8 cellular contexts compared by ENCODE assay signal in the genomic region with DNA sequence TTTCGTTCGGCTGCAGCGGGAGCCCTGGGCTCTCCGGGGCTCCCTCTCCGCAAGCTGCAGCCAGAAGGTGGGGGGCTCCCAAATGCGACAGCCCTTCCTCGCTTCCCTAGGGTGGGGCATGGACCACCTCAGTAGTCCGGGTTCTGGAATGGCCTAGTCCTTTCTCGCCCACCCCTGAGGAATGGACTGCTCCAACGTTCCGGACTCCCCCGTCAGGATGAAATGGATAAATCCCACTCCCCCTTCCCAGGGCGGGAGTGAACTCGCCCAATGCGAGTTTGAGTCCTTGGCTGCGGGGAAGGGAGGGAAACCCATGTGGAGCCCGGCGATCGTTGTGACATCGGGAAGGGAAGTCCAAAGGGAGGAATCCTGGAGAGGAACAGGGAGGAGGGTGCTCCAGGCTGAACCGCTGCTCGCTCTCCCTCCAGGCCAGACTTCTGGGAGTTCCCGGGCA. TPM values are rescaled to one million over a fixed set of nuclear protein-coding genes. Genes with fewer than 3 reads are reported as not detected.
DNase-seq lines count a peak whose midpoint lies in the region; ATAC-seq and TF ChIP-seq lines count a peak whose summit lies in the region.

No MANE protein-coding gene starts in this region.

- H3K27me3 Mint-ChIP-seq in activated T-helper 17 cell treated with anti-CD3 and anti-CD28 coated beads, Interleukin-2, amount 50 U/mL, for 72 hours, result peaks cover 52% of the 10 kb centered on the region
- H3K27me3 Mint-ChIP-seq in neural crest cell (ENCODE audit: low read depth), result peaks cover 21% of the 10 kb centered on the region

- ATAC-seq in activated T-helper 17 cell treated with anti-CD3 and anti-CD28 coated beads, Interleukin-2, amount 50 U/mL, for 72 hours (replicated peaks), result no peak
- ATAC-seq in gastroesophageal sphincter, result peak; percentile 67
- no peak for ATAC-seq in HG02610 (IDR thresholded peaks at IDR 0.05; ENCODE audit: unreplicated experiment)

- H3K36me3 ChIP-seq in gastroesophageal sphincter, result no peaks in the 10 kb centered on the region

- no peak for TF ChIP-seq POLR2A in gastroesophageal sphincter (IDR thresholded peaks at IDR 0.05)

- H3K9me3 Mint-ChIP-seq in activated T-helper 17 cell treated with anti-CD3 and anti-CD28 coated beads, Interleukin-2, amount 50 U/mL, for 72 hours, result no peaks in the 10 kb centered on the region
- H3K9me3 Mint-ChIP-seq in neural crest cell, result peaks cover 9% of the 10 kb centered on the region

- H3K4me1 Mint-ChIP-seq in activated T-helper 17 cell treated with anti-CD3 and anti-CD28 coated beads, Interleukin-2, amount 50 U/mL, for 72 hours, result peaks cover 9% of the 10 kb centered on the region
- peaks cover 45% of the 10 kb centered on the region for H3K4me1 Mint-ChIP-seq in neural crest cell

- H3K36me3 Mint-ChIP-seq in activated T-helper 17 cell treated with anti-CD3 and anti-CD28 coated beads, Interleukin-2, amount 50 U/mL, for 72 hours (ENCODE audit: low read depth), result no peaks in the 10 kb centered on the region
- H3K36me3 Mint-ChIP-seq in neural crest cell (ENCODE audit: low read depth), result no peaks in the 10 kb centered on the region

- no peaks in the 10 kb centered on the region for H3K9me3 ChIP-seq in gastroesophageal sphincter

- peak overlapping the region; percentile 74 for H3K4me3 Mint-ChIP-seq in activated T-helper 17 cell treated with anti-CD3 and anti-CD28 coated beads, Interleukin-2, amount 50 U/mL, for 72 hours
- H3K4me3 Mint-ChIP-seq in neural crest cell, result peak overlapping the region; percentile 98

- peaks cover 0 to 53% (median 28%) of the 10 kb centered on the region in 3 donors for H3K4me1 ChIP-seq in gastroesophageal sphincter

- WGBS in gastroesophageal sphincter (ENCODE audit: low coverage in 1 of 2), 2 donors, result 0% methylated on average over 7 of the region's 23 CpGs; no CpG with 5 or more reads in 1 of the 2 donors

- in situ Hi-C loops in ACHN (cut with HindIII; ENCODE audit: low pct_ligation_motif_present, low pct_unique_long_range_greater_than_20kb, low sequenced_read_pairs), result no loop called here

- TF ChIP-seq EP300 in gastroesophageal sphincter (IDR thresholded peaks at IDR 0.05), result no peak

- H3K27ac ChIP-seq in gastroesophageal sphincter, result peak overlapping the region; percentile 29 to 88 (median 82)

- no peak overlapping the region for H3K27ac Mint-ChIP-seq in activated T-helper 17 cell treated with anti-CD3 and anti-CD28 coated beads, Interleukin-2, amount 50 U/mL, for 72 hours
- peak overlapping the region; percentile 99 for H3K27ac Mint-ChIP-seq in neural crest cell (ENCODE audit: unreplicated experiment)

- DNase-seq in ACHN (peak; percentile 63), GM04504 (ENCODE audit: low read depth) (peak; percentile 61), NCI-H2227 (lab: John Stamatoyannopoulos, UW; ENCODE audit: unreplicated experiment) (peak; percentile 86), neural crest cell (ENCODE audit: low read depth, low spot score) (peak; percentile 85)
- DNase-seq in stimulated activated CD8-positive, alpha-beta memory T cell treated with anti-CD3 and anti-CD28 coated beads, Interleukin-4, amount 100 ng/mL, for 48 hours, result no peak

- H3K4me3 ChIP-seq in gastroesophageal sphincter, result peak overlapping the region; percentile 66 to 77

- TF ChIP-seq CTCF in gastroesophageal sphincter (IDR thresholded peaks at IDR 0.05) (peak in 1 of 4 experiments; percentile 20), neural crest cell (conservative IDR thresholded peaks at IDR 0.05) (no peak)

- H3K27me3 ChIP-seq in gastroesophageal sphincter, result no peaks in the 10 kb centered on the region

RNA-seq across cellular contexts. Expression of a gene that starts 5.5 kb away (rescaled TPM):
- not detected for total RNA-seq in activated T-helper 17 cell treated with anti-CD3 and anti-CD28 coated beads, Interleukin-2, amount 50 U/mL, for 72 hours
- total RNA-seq in gastroesophageal sphincter (1 to 10 TPM; 1.1 to 3.9 (median 1.8) TPM), neural crest cell (0.84 and 1.6 TPM in 2 replicates)

RNA-seq across cellular contexts. Expression of a gene that starts 7.9 kb away (rescaled TPM):
- under 1 TPM in 1 of 2 donors, not detected in 1; 0.52 TPM for total RNA-seq in activated T-helper 17 cell treated with anti-CD3 and anti-CD28 coated beads, Interleukin-2, amount 50 U/mL, for 72 hours
- 10 to 100 TPM; 16.3 to 38.5 (median 17.3) TPM for total RNA-seq in gastroesophageal sphincter
- total RNA-seq in neural crest cell, result 8.1 and 9.6 TPM in 2 replicates

RNA-seq across cellular contexts. Expression of a gene that starts 30.3 kb away (rescaled TPM):
- 1 to 10 TPM; 3.6 to 3.9 TPM for total RNA-seq in activated T-helper 17 cell treated with anti-CD3 and anti-CD28 coated beads, Interleukin-2, amount 50 U/mL, for 72 hours
- total RNA-seq in gastroesophageal sphincter (1 to 10 TPM; 3.6 to 7.6 (median 5.0) TPM), neural crest cell (21.7 and 22.7 TPM in 2 replicates)

RNA-seq across cellular contexts. Expression of a gene that starts 30.7 kb away (rescaled TPM):
- total RNA-seq in activated T-helper 17 cell treated with anti-CD3 and anti-CD28 coated beads, Interleukin-2, amount 50 U/mL, for 72 hours, result 1 to 10 TPM in 1 of 2 donors, under 1 TPM in 1; 0.50 to 1.3 TPM
- total RNA-seq in gastroesophageal sphincter (1 to 10 TPM in 1 of 4 donors, not detected in 3; 1.8 TPM), neural crest cell (1.0 and 1.3 TPM in 2 replicates)

RNA-seq across cellular contexts. Expression of a gene that starts 35.5 kb away (rescaled TPM):
- total RNA-seq in activated T-helper 17 cell treated with anti-CD3 and anti-CD28 coated beads, Interleukin-2, amount 50 U/mL, for 72 hours, result 1 to 10 TPM; 4.1 to 4.7 TPM
- total RNA-seq in gastroesophageal sphincter (10 to 100 TPM in 3 of 4 donors, 1 to 10 TPM in 1; 6.5 to 19.8 (median 13.2) TPM), neural crest cell (5.4 and 7.5 TPM in 2 replicates)
